19 cellular contexts compared by ENCODE assay signal in genomic region chr15:63672369-63672768, GRCh38.
A peak's percentile ranks its signal among the peaks of the same experiment; 100 is the strongest.
DNase-seq lines count a peak whose midpoint lies in the region; ATAC-seq and TF ChIP-seq lines count a peak whose summit lies in the region.
"Had no signal": no experiment of that assay in that cellular context is flagged by ENCODE, and none has a peak within 500 bp of the region (broad histone marks: within the 10 kb centered on the region; RNA-seq: fewer than 3 reads in every experiment).

No MANE protein-coding gene starts in this region.

- H3K4me3 Mint-ChIP-seq in T-cell, result peak overlapping the region; percentile 12 to 55 (median 44)

- H3K27ac ChIP-seq in spleen (peak overlapping the region in 5 of 8 donors; percentile 1 to 50 (median 27)), A673 (ENCODE audit: low read depth, low read length, poor library complexity, severe bottlenecking) (no peak overlapping the region)
- H3K27ac ChIP-seq: esophagus squamous epithelium, lower lobe of right lung had no signal

- no peaks in the 10 kb centered on the region for H3K27me3 Mint-ChIP-seq in T-cell

- peaks cover 48 to 73% (median 70%) of the 10 kb centered on the region in 3 donors for H3K4me1 Mint-ChIP-seq in T-cell

- POLR2A ChIA-PET in T-cell (lab: Charles Lee), result interaction anchor here in 1 of 2 donors (0.5 to 0.6 kb wide), 2 partner anchors 45 to 213 kb away, joined by 4 to 6 read pairs; no protein-coding TSS in a partner anchor
- POLR2A ChIA-PET in A673 (lab: Charles Lee; ENCODE audit: low non-redundant PET), result no interaction called here

- H3K9me3 ChIP-seq in spleen (no peaks in the 10 kb centered on the region), A673 (ENCODE audit: low read depth, low read length, poor library complexity, severe bottlenecking) (no peaks in the 10 kb centered on the region)
- H3K9me3 ChIP-seq: esophagus squamous epithelium, lower lobe of right lung had no signal

- H3K27me3 ChIP-seq in spleen (replicated peaks in 1 of 7) (no peaks in the 10 kb centered on the region), A673 (replicated peaks; ENCODE audit: insufficient read depth, low read depth, low read length, poor library complexity) (no peaks in the 10 kb centered on the region)
- H3K27me3 ChIP-seq: esophagus squamous epithelium had no signal

- peak; percentile 14 for DNase-seq in activated naive CD4-positive, alpha-beta T cell treated with Interleukin-2 at 50 U/mL for 16 hours
- DNase-seq in activated naive CD4-positive, alpha-beta T cell treated with anti-CD3 and anti-CD28 coated beads, Interleukin-2, amount 50 U/mL, for 16 hours, result no peak
- no peak for DNase-seq in T-cell
- DNase-seq in activated naive CD4-positive, alpha-beta T cell treated with anti-CD3 and anti-CD28 coated beads, Interleukin-2, amount 50 U/mL, for 72 hours (ENCODE audit: low spot score in 2 of 2), result no peak
- DNase-seq in spleen, result no peak
- no peak for DNase-seq in A673 (ENCODE audit: low spot score)
- DNase-seq: activated gamma-delta T cell; effector CD8-positive, alpha-beta T cell; esophagus squamous epithelium; IMR-90; kidney; lower lobe of right lung; NCI-H1417 treated with DMSO at 0.1 percent for 48 hours; NCI-H69; occipital lobe; stimulated activated CD4-positive, alpha-beta T cell treated with anti-CD3 and anti-CD28 coated beads, Interleukin-12 subunit alpha, Interleukin-12 subunit beta, amount 100 ng/mL, for 4 hours had no signal

- peaks cover 64% of the 10 kb centered on the region for H3K36me3 Mint-ChIP-seq in T-cell
- H3K36me3 Mint-ChIP-seq in activated naive CD4-positive, alpha-beta T cell treated with anti-CD3 and anti-CD28 coated beads, Interleukin-2, amount 50 U/mL, for 72 hours, result peaks cover 16 to 22% of the 10 kb centered on the region in 2 donors

- H3K4me1 ChIP-seq in spleen, result peaks cover 9 to 55% (median 18%) of the 10 kb centered on the region in 6 donors
- no peaks in the 10 kb centered on the region for H3K4me1 ChIP-seq in A673 (ENCODE audit: insufficient read depth, low read length, poor library complexity, severe bottlenecking)
- H3K4me1 ChIP-seq: esophagus squamous epithelium, lower lobe of right lung had no signal

- H3K4me3 ChIP-seq in spleen, result no peak overlapping the region
- H3K4me3 ChIP-seq in A673 (ENCODE audit: low read depth, low read length, poor library complexity, severe bottlenecking), result no peak overlapping the region
- H3K4me3 ChIP-seq: esophagus squamous epithelium, GM12878, lower lobe of right lung had no signal

- TF ChIP-seq POLR2A in spleen (IDR thresholded peaks at IDR 0.05), result no peak

- TF ChIP-seq CTCF in spleen (IDR thresholded peaks at IDR 0.05 in 8 of 11, conservative IDR thresholded peaks at IDR 0.05 in 3 of 11) (no peak), A673 (conservative IDR thresholded peaks at IDR 0.05; ENCODE audit: low read depth, low read length) (no peak)

- ATAC-seq in T-cell (replicated peaks in 1 of 4), result peak in 1 of 4 experiments; percentile 39
- ATAC-seq in activated naive CD4-positive, alpha-beta T cell treated with anti-CD3 and anti-CD28 coated beads, Interleukin-2, amount 50 U/mL, for 72 hours, result no peak
- ATAC-seq in HG02763 (IDR thresholded peaks at IDR 0.05; ENCODE audit: unreplicated experiment), result no peak
- ATAC-seq in GM18870 (IDR thresholded peaks at IDR 0.05; ENCODE audit: unreplicated experiment), result no peak
- ATAC-seq: GM12878, lower lobe of right lung had no signal

- CTCF ChIA-PET in T-cell (lab: Charles Lee) (interaction anchor here in 1 of 2 donors (0.6 to 1.3 kb wide), 3 partner anchors 62 to 395 kb away, joined by 3 to 4 read pairs (median 3); no protein-coding TSS in a partner anchor), A673 (lab: Charles Lee) (no interaction called here)

- intact Hi-C loops in spleen (cut with DNase I; ENCODE audit: low total_unique reads) (no loop called here), A673 (cut with micrococcal nuclease; ENCODE audit: unreplicated experiment) (no loop called here)

- no peaks in the 10 kb centered on the region for H3K9me3 Mint-ChIP-seq in T-cell
- H3K9me3 Mint-ChIP-seq in activated naive CD4-positive, alpha-beta T cell treated with anti-CD3 and anti-CD28 coated beads, Interleukin-2, amount 50 U/mL, for 72 hours, result no peaks in the 10 kb centered on the region

- BruUV-seq in A673 (replicated peaks; lab: Mats Ljungman, UMichigan), result no TSS peak

- 80 to 96% (median 88%) methylated on average over 4 of the region's 4 CpGs for WGBS in spleen, 5 donors

- peak overlapping the region; percentile 90 to 96 for H3K27ac Mint-ChIP-seq in T-cell
- H3K27ac Mint-ChIP-seq in activated naive CD4-positive, alpha-beta T cell treated with anti-CD3 and anti-CD28 coated beads, Interleukin-2, amount 50 U/mL, for 72 hours, result peak overlapping the region; percentile 40 to 54

- H3K36me3 ChIP-seq in spleen (peaks cover 0 to 92% (median 59%) of the 10 kb centered on the region in 6 donors), A673 (ENCODE audit: insufficient read depth, low read length, poor library complexity, severe bottlenecking) (peaks cover 24% of the 10 kb centered on the region)
